10 cellular contexts compared by ENCODE assay signal in the genomic region with DNA sequence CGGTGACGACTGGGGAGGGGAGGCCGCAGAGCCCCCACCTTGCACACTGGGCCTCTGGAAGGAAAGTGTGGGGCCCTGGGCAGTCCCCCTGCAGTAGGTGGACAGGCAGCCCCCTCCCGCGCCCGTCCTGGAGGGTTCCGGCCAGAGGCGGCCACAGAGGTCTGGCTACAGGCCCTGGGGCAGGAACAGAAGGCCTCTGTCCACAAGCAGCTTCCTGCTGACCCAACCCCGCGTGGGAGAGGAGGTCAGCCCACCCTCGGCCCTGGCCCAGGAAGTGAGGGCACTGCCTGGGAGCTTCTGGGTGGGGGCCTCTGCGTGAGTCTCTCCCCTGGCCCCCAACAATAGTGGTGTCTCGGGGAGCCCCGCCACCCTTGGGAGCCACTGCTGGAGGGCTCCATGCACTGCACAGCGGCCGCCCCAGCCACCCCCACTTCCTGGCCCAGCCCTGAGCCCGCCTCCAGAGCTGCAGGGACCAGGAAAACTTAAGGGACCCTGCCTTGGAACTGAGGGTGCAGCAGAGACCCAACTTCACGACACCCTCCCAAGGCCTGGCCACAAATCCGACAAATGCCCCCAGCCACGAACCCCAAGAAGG. TPM values are rescaled to one million over a fixed set of nuclear protein-coding genes. Genes with fewer than 3 reads are reported as not detected.
DNase-seq lines count a peak whose midpoint lies in the region; ATAC-seq, FAIRE-seq and TF ChIP-seq lines count a peak whose summit lies in the region.
"Had no signal": no experiment of that assay in that cellular context is flagged by ENCODE, and none has a peak within 500 bp of the region (broad histone marks: within the 10 kb centered on the region; RNA-seq: fewer than 3 reads in every experiment).

No MANE protein-coding gene starts in this region.

- H3K27ac Mint-ChIP-seq in activated T-helper 2 cell treated with anti-CD3 and anti-CD28 coated beads, Interferon-gamma antibody, Interleukin-2, Interleukin-4, amounts not matched to agents 10 μg/mL and 5 μg/mL and 100 μg/mL, durations not matched to agents 14 hours and 24 hours and 36 hours = no peak overlapping the region

- H3K27me3 Mint-ChIP-seq in activated T-helper 2 cell treated with anti-CD3 and anti-CD28 coated beads, Interferon-gamma antibody, Interleukin-2, Interleukin-4, amounts not matched to agents 10 μg/mL and 5 μg/mL and 100 μg/mL, durations not matched to agents 14 hours and 24 hours and 36 hours (ENCODE audit: low read depth) = peaks cover 6% of the 10 kb centered on the region

- H2AFZ ChIP-seq in Loucy (ENCODE audit: low read length) (no peak overlapping the region), keratinocyte (ENCODE audit: control insufficient read depth, low read length) (no peak overlapping the region)

- H3K4me2 ChIP-seq in Loucy (ENCODE audit: low read depth, low read length, poor library complexity, severe bottlenecking) (peak overlapping the region; percentile 26), keratinocyte (ENCODE audit: control insufficient read depth, extremely low read depth, insufficient read depth, low read depth, low read length) (peak overlapping the region; percentile 87)

- no peak for FAIRE-seq in keratinocyte (lab: Jason Lieb, UNC)

- TF ChIP-seq CTCF in Loucy (conservative IDR thresholded peaks at IDR 0.05; ENCODE audit: low read length) (no peak), coronary artery (IDR thresholded peaks at IDR 0.05) (no peak), keratinocyte (optimal IDR thresholded peaks at IDR 0.05 in 1 of 3, IDR thresholded peaks at IDR 0.05 in 1 of 3, conservative IDR thresholded peaks at IDR 0.05 in 1 of 3; ENCODE audit: extremely low read depth in 1 of 3, insufficient read depth in 2 of 3, low read length in 3 of 3) (no peak), sigmoid colon (IDR thresholded peaks at IDR 0.05) (no peak)

- no peak overlapping the region for H3K4me3 Mint-ChIP-seq in activated T-helper 2 cell treated with anti-CD3 and anti-CD28 coated beads, Interferon-gamma antibody, Interleukin-2, Interleukin-4, amounts not matched to agents 10 μg/mL and 5 μg/mL and 100 μg/mL, durations not matched to agents 14 hours and 24 hours and 36 hours (ENCODE audit: low read depth)

- H3K4me3 ChIP-seq in Loucy (ENCODE audit: low read length, poor library complexity, severe bottlenecking) (no peak overlapping the region), coronary artery (peak overlapping the region; percentile 51), keratinocyte (ENCODE audit: control insufficient read depth in 2 of 3, extremely low read depth in 1 of 3, insufficient read depth in 2 of 3, low read depth in 1 of 3, low read length in 3 of 3) (peak overlapping the region; percentile 15 to 55 (median 48)), sigmoid colon (peak overlapping the region in 3 of 4 donors; percentile 7 to 26 (median 9))

- no peaks in the 10 kb centered on the region for H3K9me2 ChIP-seq in Loucy (replicated peaks; ENCODE audit: low read depth, low read length)

- H4K20me1 ChIP-seq in Loucy (ENCODE audit: insufficient read depth, low read length, poor library complexity, severe bottlenecking) = no peaks in the 10 kb centered on the region
- peaks cover 3% of the 10 kb centered on the region for H4K20me1 ChIP-seq in keratinocyte (ENCODE audit: control insufficient read depth, extremely low read depth, insufficient read depth, low read length)

- ATAC-seq in HG03378 (IDR thresholded peaks at IDR 0.05; ENCODE audit: unreplicated experiment) = no peak

- H3K9me1 ChIP-seq in keratinocyte (ENCODE audit: control insufficient read depth, extremely low read depth, insufficient read depth, low read length) = no peaks in the 10 kb centered on the region

- H3K27me3 ChIP-seq in Loucy (ENCODE audit: insufficient read depth, low read length, poor library complexity, severe bottlenecking) = no peaks in the 10 kb centered on the region
- H3K27me3 ChIP-seq in keratinocyte (ENCODE audit: control insufficient read depth, extremely low read depth, insufficient read depth, low read length) = no peaks in the 10 kb centered on the region
- H3K27me3 ChIP-seq in sigmoid colon = no peaks in the 10 kb centered on the region

- H3F3A ChIP-seq in Loucy (ENCODE audit: low read depth) = no peaks in the 10 kb centered on the region

- 75 to 76% methylated on average over 20 of the region's 20 CpGs for WGBS in sigmoid colon, 2 donors

- no peak for TF ChIP-seq EP300 in sigmoid colon (IDR thresholded peaks at IDR 0.05)

- no peaks in the 10 kb centered on the region for H3K36me3 Mint-ChIP-seq in activated T-helper 2 cell treated with anti-CD3 and anti-CD28 coated beads, Interferon-gamma antibody, Interleukin-2, Interleukin-4, amounts not matched to agents 10 μg/mL and 5 μg/mL and 100 μg/mL, durations not matched to agents 14 hours and 24 hours and 36 hours (ENCODE audit: low read depth)

- dilution Hi-C loops in keratinocyte (cut with MboI; ENCODE audit: extremely low pct_ligation_motif_present, low sequenced_read_pairs) = no loop called here

- H3K9me3 Mint-ChIP-seq in activated T-helper 2 cell treated with anti-CD3 and anti-CD28 coated beads, Interferon-gamma antibody, Interleukin-2, Interleukin-4, amounts not matched to agents 10 μg/mL and 5 μg/mL and 100 μg/mL, durations not matched to agents 14 hours and 24 hours and 36 hours = no peaks in the 10 kb centered on the region

- H3K36me3 ChIP-seq in Loucy (ENCODE audit: insufficient read depth, low read length) (no peaks in the 10 kb centered on the region), keratinocyte (ENCODE audit: control insufficient read depth in 2 of 2, extremely low read depth in 1 of 2, insufficient read depth in 2 of 2, low read length in 2 of 2) (peaks cover 0 to 3% of the 10 kb centered on the region in 2 experiments), sigmoid colon (peaks cover 0 to 3% (median 0%) of the 10 kb centered on the region in 4 donors)

- H3K4me1 Mint-ChIP-seq in activated T-helper 2 cell treated with anti-CD3 and anti-CD28 coated beads, Interferon-gamma antibody, Interleukin-2, Interleukin-4, amounts not matched to agents 10 μg/mL and 5 μg/mL and 100 μg/mL, durations not matched to agents 14 hours and 24 hours and 36 hours (ENCODE audit: low read depth) = no peaks in the 10 kb centered on the region

- DNase-seq in coronary artery (ENCODE audit: low spot score) (no peak), keratinocyte (ENCODE audit: low read depth, low spot score) (no peak), sigmoid colon (no peak), NCI-H1694 treated with DMSO at 0.1 percent for 48 hours (lab: John Stamatoyannopoulos, UW) (no peak), SIG-M5 (lab: John Stamatoyannopoulos, UW) (no peak)
- DNase-seq in activated T-helper 2 cell treated with anti-CD3 and anti-CD28 coated beads, Interferon-gamma antibody, Interleukin-2, Interleukin-4, amounts not matched to agents 10 μg/mL and 5 μg/mL and 100 μg/mL, durations not matched to agents 14 hours and 24 hours and 36 hours (ENCODE audit: low spot score) = no peak
- DNase-seq: effector CD4-positive, alpha-beta T cell; NCI-H1930 had no signal

- H3K4me1 ChIP-seq in Loucy (ENCODE audit: insufficient read depth, low read length, poor library complexity, severe bottlenecking) (peaks cover 33% of the 10 kb centered on the region), keratinocyte (ENCODE audit: control insufficient read depth, extremely low read depth, insufficient read depth, low read length) (peaks cover 43% of the 10 kb centered on the region), sigmoid colon (peaks cover 2 to 74% (median 62%) of the 10 kb centered on the region in 4 donors)

- peak overlapping the region in 1 of 2 donors; percentile 65 for H3K27ac ChIP-seq in coronary artery
- peak overlapping the region; percentile 8 for H3K27ac ChIP-seq in keratinocyte (ENCODE audit: control insufficient read depth, insufficient read depth, low read length)
- H3K27ac ChIP-seq in sigmoid colon = peak overlapping the region; percentile 46 to 65 (median 64)

- H3K9ac ChIP-seq in Loucy (ENCODE audit: low read depth, low read length, poor library complexity, severe bottlenecking) (peak overlapping the region; percentile 27), keratinocyte (ENCODE audit: control insufficient read depth, extremely low read depth, insufficient read depth, low read length) (peak overlapping the region; percentile 28)

- TF ChIP-seq POLR2A in sigmoid colon (IDR thresholded peaks at IDR 0.05) = no peak

- H3K9me3 ChIP-seq in Loucy (ENCODE audit: insufficient read depth, low read depth, low read length) = no peaks in the 10 kb centered on the region
- no peaks in the 10 kb centered on the region for H3K9me3 ChIP-seq in keratinocyte (ENCODE audit: control insufficient read depth, low read depth, low read length)
- no peaks in the 10 kb centered on the region for H3K9me3 ChIP-seq in sigmoid colon

- H3K79me2 ChIP-seq in Loucy (ENCODE audit: insufficient read depth, low read length) (peaks cover 4% of the 10 kb centered on the region; the same call in 1 of the 2 replicates), keratinocyte (ENCODE audit: control insufficient read depth, insufficient read depth, low read length) (peaks cover 67% of the 10 kb centered on the region)

- intact Hi-C loops in sigmoid colon (cut with DNase I) = no loop called here
- intact Hi-C loops in activated T-helper 2 cell treated with anti-CD3 and anti-CD28 coated beads, Interferon-gamma antibody, Interleukin-2, Interleukin-4, amounts not matched to agents 10 μg/mL and 5 μg/mL and 100 μg/mL, durations not matched to agents 14 hours and 24 hours and 36 hours (cut with micrococcal nuclease) = no loop called here

RNA-seq across cellular contexts. Expression of a gene that starts 4.7 kb away (rescaled TPM):
- polyA plus RNA-seq in keratinocyte = 10.4 to 24.5 TPM (median 11.7 TPM) in 3 replicates
- 28.1 TPM for polyA plus RNA-seq in keratinocyte (2011; ENCODE audit: low read depth)
- polyA plus RNA-seq in keratinocyte (2011; cell fraction: cytosol; rRNA removed) = 2.8 and 8.9 TPM in 2 replicates
- polyA plus RNA-seq in keratinocyte (2011; cell fraction: nucleus; rRNA removed) = 72.6 and 111 TPM in 2 replicates
- polyA plus RNA-seq in keratinocyte (2012; ENCODE audit: low replicate concordance) = 17.4 and 20.1 TPM in 2 replicates
- 10.1 to 23.3 TPM (median 22.6 TPM) in 3 replicates for polyA minus RNA-seq in keratinocyte
- polyA minus RNA-seq in keratinocyte (2011; cell fraction: cytosol; rRNA and poly(A)+ RNA removed) = 18.8 TPM
- polyA minus RNA-seq in keratinocyte (2011; cell fraction: nucleus; rRNA and poly(A)+ RNA removed) = 34.1 and 38.5 TPM in 2 replicates
- total RNA-seq in sigmoid colon = 10 to 100 TPM in 3 of 4 donors, 1 to 10 TPM in 1; 8.4 to 31.6 (median 18.9) TPM
- polyA plus RNA-seq in sigmoid colon = 10 to 100 TPM; 30.7 to 86.2 (median 39.6) TPM
- total RNA-seq in activated T-helper 2 cell treated with anti-CD3 and anti-CD28 coated beads, Interferon-gamma antibody, Interleukin-2, Interleukin-4, amounts not matched to agents 10 μg/mL and 5 μg/mL and 100 μg/mL, durations not matched to agents 14 hours and 24 hours and 36 hours = 2.1 TPM in 2 replicates

RNA-seq across cellular contexts. Expression of a gene that starts 49.6 kb away (rescaled TPM):
- polyA plus RNA-seq in keratinocyte (10.6 to 18.0 TPM (median 14.3 TPM) in 3 replicates), sigmoid colon (10 to 100 TPM; 16.2 to 78.3 (median 22.9) TPM)
- polyA plus RNA-seq in keratinocyte (2011; ENCODE audit: low read depth) = 10.9 TPM
- 8.1 and 24.4 TPM in 2 replicates for polyA plus RNA-seq in keratinocyte (2011; cell fraction: cytosol; rRNA removed)
- polyA plus RNA-seq in keratinocyte (2011; cell fraction: nucleus; rRNA removed) = 51.1 and 79.6 TPM in 2 replicates
- 35.3 and 50.3 TPM in 2 replicates for polyA plus RNA-seq in keratinocyte (2012; ENCODE audit: low replicate concordance)
- 23.9 to 68.4 TPM (median 27.1 TPM) in 3 replicates for polyA minus RNA-seq in keratinocyte
- polyA minus RNA-seq in keratinocyte (2011; cell fraction: cytosol; rRNA and poly(A)+ RNA removed) = 87.1 TPM
- polyA minus RNA-seq in keratinocyte (2011; cell fraction: nucleus; rRNA and poly(A)+ RNA removed) = 61.0 and 78.5 TPM in 2 replicates
- total RNA-seq in sigmoid colon = 10 to 100 TPM; 18.9 to 35.7 (median 26.2) TPM
- 86.7 and 91.0 TPM in 2 replicates for total RNA-seq in activated T-helper 2 cell treated with anti-CD3 and anti-CD28 coated beads, Interferon-gamma antibody, Interleukin-2, Interleukin-4, amounts not matched to agents 10 μg/mL and 5 μg/mL and 100 μg/mL, durations not matched to agents 14 hours and 24 hours and 36 hours
